ENCODE assay signal across 8 cellular contexts in the genomic region with DNA sequence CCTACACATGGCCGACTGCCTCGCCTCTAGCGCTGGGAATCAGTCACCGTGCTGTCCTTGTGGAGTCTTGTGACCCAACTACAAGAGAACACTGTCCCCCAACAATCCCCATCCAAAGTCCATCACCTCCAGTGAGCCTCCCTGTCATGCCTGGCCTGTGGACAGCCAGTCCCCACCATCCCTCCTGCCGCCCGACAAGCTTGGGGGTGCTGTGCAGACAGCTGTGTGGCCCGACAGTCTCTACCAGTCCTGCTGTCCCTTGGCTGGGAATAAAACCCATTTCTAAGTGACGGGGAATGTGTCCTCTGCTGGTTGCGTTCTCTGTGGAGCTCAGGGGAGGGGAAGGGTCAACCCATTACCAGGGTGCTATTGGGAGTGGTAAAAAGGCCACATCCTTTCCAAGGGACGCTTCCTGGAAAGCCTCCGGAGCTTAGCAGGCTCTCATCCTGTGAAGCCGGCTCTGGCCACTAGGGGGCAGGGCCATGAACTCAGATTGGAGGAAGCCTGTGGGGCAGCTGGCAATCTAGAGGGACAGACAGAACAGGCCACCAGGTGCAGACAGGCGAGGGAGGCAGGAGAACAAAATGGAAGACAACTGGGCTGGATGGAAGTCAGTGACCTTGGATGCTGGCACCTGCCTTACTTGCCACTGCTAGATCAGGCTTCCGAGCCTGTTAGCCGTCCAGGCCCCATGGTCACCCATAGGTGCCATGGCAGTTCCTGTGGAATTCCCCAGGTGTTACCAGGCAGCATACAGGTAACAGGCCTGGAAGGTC. TPM values are rescaled to one million over a fixed set of nuclear protein-coding genes. Genes with fewer than 3 reads are reported as not detected.
DNase-seq lines count a peak whose midpoint lies in the region; ATAC-seq and TF ChIP-seq lines count a peak whose summit lies in the region.

No MANE protein-coding gene starts in this region.

- no peaks in the 10 kb centered on the region for H3K36me3 ChIP-seq in SJCRH30

- H3K4me1 Mint-ChIP-seq in CD14-positive monocyte = peaks cover 4% of the 10 kb centered on the region

- peak; percentile 95 for TF ChIP-seq CTCF in CD14-positive monocyte (IDR thresholded peaks at IDR 0.05)
- peak; percentile 92 for TF ChIP-seq CTCF in retinal pigment epithelial cell (conservative IDR thresholded peaks at IDR 0.05; ENCODE audit: low read depth, low read length)

- intact Hi-C loops in CD14-positive monocyte (cut with micrococcal nuclease) = no loop called here
- intact Hi-C loops in Right ventricle myocardium superior (cut with DNase I) = loop anchor here (5.0 kb wide), 1 partner anchor 48 kb away; a partner anchor contains a TSS

- no peak overlapping the region for H3K4me3 Mint-ChIP-seq in CD14-positive monocyte

- ATAC-seq in GM19035 (IDR thresholded peaks at IDR 0.05; ENCODE audit: unreplicated experiment) (peak; percentile 77), HG03460 (IDR thresholded peaks at IDR 0.05; ENCODE audit: unreplicated experiment) (peak; percentile 75), Right ventricle myocardium superior (ENCODE audit: poor library complexity) (peak; percentile 69), HG03135 (IDR thresholded peaks at IDR 0.05; ENCODE audit: unreplicated experiment) (no peak)

- no peaks in the 10 kb centered on the region for H3K9me3 Mint-ChIP-seq in CD14-positive monocyte

- H3K4me1 ChIP-seq in SJCRH30 = peaks cover 23% of the 10 kb centered on the region

- H3K27me3 Mint-ChIP-seq in CD14-positive monocyte (ENCODE audit: low read depth in 3 of 3) = peaks cover 0 to 3% (median 2%) of the 10 kb centered on the region in 3 donors

- H3K9me3 ChIP-seq in SJCRH30 (replicated peaks) = no peaks in the 10 kb centered on the region

- H3K27me3 ChIP-seq in SJCRH30 = no peaks in the 10 kb centered on the region

- no peaks in the 10 kb centered on the region for H3K36me3 Mint-ChIP-seq in CD14-positive monocyte

- H3K27ac Mint-ChIP-seq in CD14-positive monocyte = peak overlapping the region in 2 of 7 donors; percentile 46 to 63

- no peak overlapping the region for H3K4me3 ChIP-seq in SJCRH30
- no peak overlapping the region for H3K4me3 ChIP-seq in retinal pigment epithelial cell (ENCODE audit: low read length)

- DNase-seq in CD14-positive monocyte (ENCODE audit: low spot score) (peak; percentile 71), SJCRH30 (peak; percentile 76 to 82), Right ventricle myocardium superior (peak; percentile 88), retinal pigment epithelial cell (ENCODE audit: low read depth) (no peak)
- DNase-seq in activated naive CD4-positive, alpha-beta T cell (lab: John Stamatoyannopoulos, UW) = peak; percentile 20 to 66 (median 50)

- H3K27ac ChIP-seq in SJCRH30 = peak overlapping the region; percentile 17; the same call in 1 of the 2 replicates

RNA-seq across cellular contexts. Expression of a gene that starts 12.0 kb away (rescaled TPM):
- 10 to 100 TPM; 33.4 to 42.5 TPM for polyA plus RNA-seq in CD14-positive monocyte
- total RNA-seq in SJCRH30 (2014; rRNA removed; shearing (Covaris generic)) = 27.1 and 33.6 TPM in 2 replicates
- 9.3 TPM for total RNA-seq in Right ventricle myocardium superior

RNA-seq across cellular contexts. Expression of a gene that starts 46.0 kb away (rescaled TPM):
- 10 to 100 TPM; 16.2 to 17.8 TPM for polyA plus RNA-seq in CD14-positive monocyte
- 25.2 TPM in 2 replicates for total RNA-seq in SJCRH30 (2014; rRNA removed; shearing (Covaris generic))
- total RNA-seq in Right ventricle myocardium superior = 18.7 TPM
